Comparison of ENCODE assay signal across 9 cellular contexts in the genomic region with DNA sequence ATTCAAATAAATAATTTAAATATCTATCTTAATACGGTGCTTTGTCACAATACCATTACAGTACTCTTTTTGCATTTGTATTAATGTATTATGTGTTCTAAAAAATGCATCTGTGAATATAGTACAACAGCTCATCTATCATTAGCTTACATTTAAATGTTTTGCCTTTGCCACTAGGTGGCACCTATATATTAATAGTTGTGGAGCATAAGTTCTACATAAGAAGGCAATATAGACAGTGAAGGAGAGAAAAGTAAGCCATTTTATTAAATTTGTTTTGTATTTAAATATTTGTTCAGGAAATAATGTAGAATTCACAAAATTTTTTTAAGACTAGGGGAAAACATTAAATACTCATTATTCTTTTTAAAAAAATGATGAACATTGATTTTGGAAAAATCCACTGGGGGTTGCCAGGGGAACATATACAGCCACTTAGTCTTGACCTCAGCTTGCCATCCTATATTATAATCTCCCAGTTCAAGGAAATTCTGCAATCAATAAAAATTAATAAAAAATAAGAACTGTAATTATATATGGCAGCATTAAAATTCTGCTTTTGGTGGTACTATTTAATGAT. TPM values are rescaled to one million over a fixed set of nuclear protein-coding genes. Genes with fewer than 3 reads are reported as not detected.
DNase-seq lines count a peak whose midpoint lies in the region; ATAC-seq and TF ChIP-seq lines count a peak whose summit lies in the region.
"Had no signal": no experiment of that assay in that cellular context is flagged by ENCODE, and none has a peak within 500 bp of the region (broad histone marks: within the 10 kb centered on the region; RNA-seq: fewer than 3 reads in every experiment).

No MANE protein-coding gene starts in this region.

- H3K27ac Mint-ChIP-seq in stimulated activated effector memory CD8-positive, alpha-beta T cell treated with anti-CD3 and anti-CD28 coated beads, Interleukin-12 subunit alpha, Interleukin-12 subunit beta, amount 100 ng/mL, for 72 hours, result no peak overlapping the region
- H3K27ac Mint-ChIP-seq: activated naive CD8-positive, alpha-beta T cell had no signal

- H3K4me1 Mint-ChIP-seq in stimulated activated effector memory CD8-positive, alpha-beta T cell treated with anti-CD3 and anti-CD28 coated beads, Interleukin-12 subunit alpha, Interleukin-12 subunit beta, amount 100 ng/mL, for 72 hours, result no peaks in the 10 kb centered on the region

- peak; percentile 30 for DNase-seq in NOMO-1 treated with DMSO at 0.1 percent for 48 hours (lab: John Stamatoyannopoulos, UW; ENCODE audit: unreplicated experiment)
- DNase-seq in NOMO-1 treated with dmso at 0.1 percent for 144 hours (lab: John Stamatoyannopoulos, UW; ENCODE audit: unreplicated experiment), result no peak
- peak; percentile 18 for DNase-seq in NCI-H1105 (lab: John Stamatoyannopoulos, UW)
- DNase-seq in amniotic epithelial cell (ENCODE audit: low read depth), result peak; percentile 49
- DNase-seq in left lung, result no peak
- DNase-seq in T1000 (lab: John Stamatoyannopoulos, UW), result no peak
- no peak for DNase-seq in stimulated activated effector memory CD8-positive, alpha-beta T cell treated with anti-CD3 and anti-CD28 coated beads, Interleukin-12 subunit alpha, Interleukin-12 subunit beta, amount 100 ng/mL, for 72 hours (ENCODE audit: low spot score in 2 of 2)

- H3K36me3 ChIP-seq in left lung, result no peaks in the 10 kb centered on the region

- no peak overlapping the region for H3K4me3 ChIP-seq in left lung

- peak in 1 of 2 donors; percentile 42 for TF ChIP-seq CTCF in left lung (IDR thresholded peaks at IDR 0.05)

- H3K9me3 ChIP-seq in left lung, result no peaks in the 10 kb centered on the region

- H3K27me3 ChIP-seq in left lung, result no peaks in the 10 kb centered on the region

- H3K4me3 Mint-ChIP-seq in stimulated activated effector memory CD8-positive, alpha-beta T cell treated with anti-CD3 and anti-CD28 coated beads, Interleukin-12 subunit alpha, Interleukin-12 subunit beta, amount 100 ng/mL, for 72 hours, result no peak overlapping the region
- H3K4me3 Mint-ChIP-seq: activated naive CD8-positive, alpha-beta T cell had no signal

- no peak overlapping the region for H3K27ac ChIP-seq in left lung

- intact Hi-C loops in left lung (cut with DNase I), result no loop called here

- H3K4me1 ChIP-seq in left lung, result no peaks in the 10 kb centered on the region

- no peaks in the 10 kb centered on the region for H3K36me3 Mint-ChIP-seq in stimulated activated effector memory CD8-positive, alpha-beta T cell treated with anti-CD3 and anti-CD28 coated beads, Interleukin-12 subunit alpha, Interleukin-12 subunit beta, amount 100 ng/mL, for 72 hours
- H3K36me3 Mint-ChIP-seq: activated naive CD8-positive, alpha-beta T cell had no signal

- H3K9me3 Mint-ChIP-seq in stimulated activated effector memory CD8-positive, alpha-beta T cell treated with anti-CD3 and anti-CD28 coated beads, Interleukin-12 subunit alpha, Interleukin-12 subunit beta, amount 100 ng/mL, for 72 hours, result no peaks in the 10 kb centered on the region

- ATAC-seq in HG02571 (IDR thresholded peaks at IDR 0.05; ENCODE audit: unreplicated experiment) (peak; percentile 72), left lung (peak; percentile 53)
- ATAC-seq in stimulated activated effector memory CD8-positive, alpha-beta T cell treated with anti-CD3 and anti-CD28 coated beads, Interleukin-12 subunit alpha, Interleukin-12 subunit beta, amount 100 ng/mL, for 72 hours, result no peak

RNA-seq across cellular contexts. Expression of a gene that starts 9.8 kb away (rescaled TPM):
- not detected for total RNA-seq in left lung

RNA-seq across cellular contexts. Expression of a gene that starts 59.6 kb away (rescaled TPM):
- under 1 TPM in 1 of 2 donors, not detected in 1; 0.47 TPM for total RNA-seq in left lung

Comparison
In these comparisons a context has a peak if more than half of its experiments do, and no peak if none do; other contexts are left out.
1. DNase-seq: peak in NOMO-1 treated with DMSO at 0.1 percent for 48 hours (single experiment), NCI-H1105 (single experiment) and amniotic epithelial cell (single experiment); none in NOMO-1 treated with dmso at 0.1 percent for 144 hours (single experiment), left lung (0 of 2), T1000 (single experiment) and stimulated activated effector memory CD8-positive, alpha-beta T cell treated with anti-CD3 and anti-CD28 coated beads, Interleukin-12 subunit alpha, Interleukin-12 subunit beta, amount 100 ng/mL, for 72 hours (0 of 2).